Comparison of ENCODE assay signal across 15 cellular contexts in genomic region chr17:82013341-82013740, GRCh38. TPM values are rescaled to one million over a fixed set of nuclear protein-coding genes. Genes with fewer than 3 reads are reported as not detected.
DNase-seq lines count a peak whose midpoint lies in the region; ATAC-seq, FAIRE-seq and TF ChIP-seq lines count a peak whose summit lies in the region.
"Had no signal": no experiment of that assay in that cellular context is flagged by ENCODE, and none has a peak within 500 bp of the region (broad histone marks: within the 10 kb centered on the region; RNA-seq: fewer than 3 reads in every experiment).

No MANE protein-coding gene starts in this region.

- TF ChIP-seq POLR2A in upper lobe of left lung (IDR thresholded peaks at IDR 0.05): no peak

- no peaks in the 10 kb centered on the region for H3K27me3 Mint-ChIP-seq in endodermal cell (ENCODE audit: insufficient read depth)
- H3K27me3 Mint-ChIP-seq: IgD-negative memory B cell; stimulated activated naive CD8-positive, alpha-beta T cell treated with anti-CD3 and anti-CD28 coated beads, Interleukin-15, amount 100 ng/mL, for 72 hours had no signal

- no peak overlapping the region for H3K27ac Mint-ChIP-seq in endodermal cell
- H3K27ac Mint-ChIP-seq: CD8-positive, alpha-beta T cell; IgD-negative memory B cell had no signal

- H3K9ac ChIP-seq in endodermal cell (ENCODE audit: extremely low read depth, low read length, poor library complexity, severe bottlenecking) (no peak overlapping the region), keratinocyte (ENCODE audit: control insufficient read depth, extremely low read depth, insufficient read depth, low read length) (peak overlapping the region; percentile 22)

- no peak for TF ChIP-seq EP300 in upper lobe of left lung (IDR thresholded peaks at IDR 0.05)

- H3K9me3 ChIP-seq in endodermal cell (ENCODE audit: control insufficient read depth, low read length) (no peaks in the 10 kb centered on the region), keratinocyte (ENCODE audit: control insufficient read depth, low read depth, low read length) (no peaks in the 10 kb centered on the region), upper lobe of left lung (no peaks in the 10 kb centered on the region)

- ATAC-seq in upper lobe of left lung (ENCODE audit: low FRiP score in 2 of 2): no peak
- ATAC-seq: CD8-positive, alpha-beta T cell had no signal

- H3K9me3 Mint-ChIP-seq in endodermal cell: no peaks in the 10 kb centered on the region
- H3K9me3 Mint-ChIP-seq: CD8-positive, alpha-beta T cell; IgD-negative memory B cell; stimulated activated naive CD8-positive, alpha-beta T cell treated with anti-CD3 and anti-CD28 coated beads, Interleukin-15, amount 100 ng/mL, for 72 hours had no signal

- no peak overlapping the region for H2AFZ ChIP-seq in keratinocyte (ENCODE audit: control insufficient read depth, low read length)

- 82 to 94% methylated on average over 6 to 22 of the region's 22 CpGs for WGBS in endodermal cell (ENCODE audit: insufficient coverage in 1 of 2, insufficient read length in 1 of 2), 2 experiments
- 56% methylated on average over 9 to 19 of the region's 22 CpGs for WGBS in upper lobe of left lung, 2 donors

- dilution Hi-C loops in keratinocyte (cut with MboI; ENCODE audit: extremely low pct_ligation_motif_present, low sequenced_read_pairs): no loop called here

- H3K27me3 ChIP-seq in endodermal cell (ENCODE audit: control insufficient read depth, insufficient read depth, low read length, poor library complexity, severe bottlenecking) (no peaks in the 10 kb centered on the region), keratinocyte (ENCODE audit: control insufficient read depth, extremely low read depth, insufficient read depth, low read length) (no peaks in the 10 kb centered on the region), upper lobe of left lung (no peaks in the 10 kb centered on the region)

- DNase-seq in NCI-H2227 treated with DMSO at 0.1 percent for 48 hours (lab: John Stamatoyannopoulos, UW) (peak; percentile 27), endodermal cell (no peak), keratinocyte (ENCODE audit: low read depth, low spot score) (no peak), upper lobe of left lung (peak in 1 of 2 donors; percentile 86), GM19238 (ENCODE audit: insufficient read length, low spot score) (no peak), SIG-M5 treated with dmso at 0.1 percent for 504 hours (lab: John Stamatoyannopoulos, UW; ENCODE audit: unreplicated experiment) (no peak), SKM-1 (lab: John Stamatoyannopoulos, UW; ENCODE audit: unreplicated experiment) (no peak)
- DNase-seq: activated gamma-delta T cell treated with Interleukin-2 at 50 U/mL for 16 hours; CD8-positive, alpha-beta T cell; NCI-H1105; NCI-H774; stimulated activated naive CD8-positive, alpha-beta T cell treated with anti-CD3 and anti-CD28 coated beads, Interleukin-15, amount 100 ng/mL, for 72 hours had no signal

- TF ChIP-seq CTCF in endodermal cell (conservative IDR thresholded peaks at IDR 0.05) (no peak), keratinocyte (optimal IDR thresholded peaks at IDR 0.05 in 1 of 3, IDR thresholded peaks at IDR 0.05 in 1 of 3, conservative IDR thresholded peaks at IDR 0.05 in 1 of 3; ENCODE audit: extremely low read depth in 1 of 3, insufficient read depth in 2 of 3, low read length in 3 of 3) (no peak), upper lobe of left lung (IDR thresholded peaks at IDR 0.05) (no peak)

- H3K4me1 Mint-ChIP-seq in endodermal cell: no peaks in the 10 kb centered on the region
- H3K4me1 Mint-ChIP-seq: IgD-negative memory B cell had no signal

- H3K27ac ChIP-seq in endodermal cell (ENCODE audit: low read depth, low read length) (peak overlapping the region; percentile 81), keratinocyte (ENCODE audit: control insufficient read depth, insufficient read depth, low read length) (no peak overlapping the region), upper lobe of left lung (peak overlapping the region; percentile 75 to 91 (median 79))
- H3K27ac ChIP-seq: epithelial cell of prostate had no signal

- FAIRE-seq in keratinocyte (lab: Jason Lieb, UNC): no peak
- FAIRE-seq: bronchial epithelial cell had no signal

- no peaks in the 10 kb centered on the region for H4K20me1 ChIP-seq in keratinocyte (ENCODE audit: control insufficient read depth, extremely low read depth, insufficient read depth, low read length)

- H3K36me3 Mint-ChIP-seq in endodermal cell (ENCODE audit: low read depth): peaks cover 2% of the 10 kb centered on the region
- H3K36me3 Mint-ChIP-seq: IgD-negative memory B cell had no signal

- H3K36me3 ChIP-seq in endodermal cell (ENCODE audit: control insufficient read depth, insufficient read depth, low read length) (peaks cover 2% of the 10 kb centered on the region), keratinocyte (ENCODE audit: control insufficient read depth in 2 of 2, extremely low read depth in 1 of 2, insufficient read depth in 2 of 2, low read length in 2 of 2) (peaks cover 0 to 4% of the 10 kb centered on the region in 2 experiments), upper lobe of left lung (peaks cover 0 to 28% (median 7%) of the 10 kb centered on the region in 4 donors)

- H3K4me3 ChIP-seq in endodermal cell (ENCODE audit: low read length) (no peak overlapping the region), keratinocyte (ENCODE audit: control insufficient read depth in 2 of 3, extremely low read depth in 1 of 3, insufficient read depth in 2 of 3, low read depth in 1 of 3, low read length in 3 of 3) (no peak overlapping the region), upper lobe of left lung (peak overlapping the region in 2 of 4 donors; percentile 12 to 18)

- H3K79me2 ChIP-seq in keratinocyte (ENCODE audit: control insufficient read depth, insufficient read depth, low read length): no peaks in the 10 kb centered on the region

- H3K9me1 ChIP-seq in keratinocyte (ENCODE audit: control insufficient read depth, extremely low read depth, insufficient read depth, low read length): no peaks in the 10 kb centered on the region

- H3K4me2 ChIP-seq in keratinocyte (ENCODE audit: control insufficient read depth, extremely low read depth, insufficient read depth, low read depth, low read length): no peak overlapping the region

- H3K4me1 ChIP-seq in endodermal cell (ENCODE audit: control insufficient read depth, insufficient read depth, low read length): no peaks in the 10 kb centered on the region
- H3K4me1 ChIP-seq in keratinocyte (ENCODE audit: control insufficient read depth, extremely low read depth, insufficient read depth, low read length): peaks cover 18% of the 10 kb centered on the region
- peaks cover 0 to 45% (median 20%) of the 10 kb centered on the region in 4 donors for H3K4me1 ChIP-seq in upper lobe of left lung

- no peak overlapping the region for H3K4me3 Mint-ChIP-seq in endodermal cell
- H3K4me3 Mint-ChIP-seq: CD8-positive, alpha-beta T cell; IgD-negative memory B cell; stimulated activated naive CD8-positive, alpha-beta T cell treated with anti-CD3 and anti-CD28 coated beads, Interleukin-15, amount 100 ng/mL, for 72 hours had no signal

RNA-seq across cellular contexts. Expression of gene CENPX, which starts 9.3 kb away (rescaled TPM):
- total RNA-seq in endodermal cell (10 to 100 TPM; 80.0 to 85.0 TPM), upper lobe of left lung (10 to 100 TPM; 24.1 to 60.5 (median 47.8) TPM)
- polyA plus RNA-seq in endodermal cell (2013, experiment 1 of 2): 62.5 TPM
- 61.5 TPM for polyA plus RNA-seq in endodermal cell (2013, experiment 2 of 2)
- 38.3 to 52.0 TPM (median 48.2 TPM) in 3 replicates for polyA plus RNA-seq in keratinocyte
- polyA plus RNA-seq in keratinocyte (2011; ENCODE audit: low read depth): 4.8 TPM
- 19.8 and 41.7 TPM in 2 replicates for polyA plus RNA-seq in keratinocyte (2011; cell fraction: cytosol; rRNA removed)
- polyA plus RNA-seq in keratinocyte (2011; cell fraction: nucleus; rRNA removed): 19.4 and 20.6 TPM in 2 replicates
- polyA plus RNA-seq in keratinocyte (2012; ENCODE audit: low replicate concordance): 24.4 and 64.8 TPM in 2 replicates
- 7.8 to 10.6 TPM (median 9.1 TPM) in 3 replicates for polyA minus RNA-seq in keratinocyte
- polyA minus RNA-seq in keratinocyte (2011; cell fraction: cytosol; rRNA and poly(A)+ RNA removed): 30.5 TPM
- 5.0 and 6.1 TPM in 2 replicates for polyA minus RNA-seq in keratinocyte (2011; cell fraction: nucleus; rRNA and poly(A)+ RNA removed)

RNA-seq across cellular contexts. Expression of gene LRRC45, which starts 9.8 kb away (rescaled TPM):
- total RNA-seq in endodermal cell (10 to 100 TPM; 35.1 to 38.9 TPM), upper lobe of left lung (10 to 100 TPM; 14.0 to 57.6 (median 20.4) TPM)
- polyA plus RNA-seq in endodermal cell (2013, experiment 1 of 2): 22.3 TPM
- 20.1 TPM for polyA plus RNA-seq in endodermal cell (2013, experiment 2 of 2)
- 2.5 to 3.6 TPM (median 2.9 TPM) in 3 replicates for polyA plus RNA-seq in keratinocyte
- polyA plus RNA-seq in keratinocyte (2011; ENCODE audit: low read depth): 1.1 TPM
- polyA plus RNA-seq in keratinocyte (2011; cell fraction: cytosol; rRNA removed): 0.61 and 1.4 TPM in 2 replicates
- polyA plus RNA-seq in keratinocyte (2011; cell fraction: nucleus; rRNA removed): 5.7 and 7.1 TPM in 2 replicates
- 1.2 and 3.5 TPM in 2 replicates for polyA plus RNA-seq in keratinocyte (2012; ENCODE audit: low replicate concordance)
- 1.5 to 2.5 TPM (median 2.3 TPM) in 3 replicates for polyA minus RNA-seq in keratinocyte
- 3.1 TPM for polyA minus RNA-seq in keratinocyte (2011; cell fraction: cytosol; rRNA and poly(A)+ RNA removed)
- 1.5 and 3.7 TPM in 2 replicates for polyA minus RNA-seq in keratinocyte (2011; cell fraction: nucleus; rRNA and poly(A)+ RNA removed)

RNA-seq across cellular contexts. Expression of gene RAC3, which starts 18.1 kb away (rescaled TPM):
- total RNA-seq in endodermal cell (10 to 100 TPM; 45.7 to 53.9 TPM), upper lobe of left lung (10 to 100 TPM in 2 of 6 donors, 1 to 10 TPM in 4; 3.0 to 12.6 (median 7.1) TPM)
- polyA plus RNA-seq in endodermal cell (2013, experiment 1 of 2): 58.8 TPM
- 53.5 TPM for polyA plus RNA-seq in endodermal cell (2013, experiment 2 of 2)
- polyA plus RNA-seq in keratinocyte: 10.2 to 23.0 TPM (median 12.3 TPM) in 3 replicates
- 1.6 TPM for polyA plus RNA-seq in keratinocyte (2011; ENCODE audit: low read depth)
- polyA plus RNA-seq in keratinocyte (2011; cell fraction: cytosol; rRNA removed): 8.5 and 23.2 TPM in 2 replicates
- 8.9 and 15.0 TPM in 2 replicates for polyA plus RNA-seq in keratinocyte (2011; cell fraction: nucleus; rRNA removed)
- 4.1 and 10.1 TPM in 2 replicates for polyA plus RNA-seq in keratinocyte (2012; ENCODE audit: low replicate concordance)
- 3.7 to 34.6 TPM (median 7.4 TPM) in 3 replicates for polyA minus RNA-seq in keratinocyte
- 31.1 TPM for polyA minus RNA-seq in keratinocyte (2011; cell fraction: cytosol; rRNA and poly(A)+ RNA removed)
- polyA minus RNA-seq in keratinocyte (2011; cell fraction: nucleus; rRNA and poly(A)+ RNA removed): 3.2 and 5.4 TPM in 2 replicates
- polyA plus RNA-seq: IgD-negative memory B cell had no signal

RNA-seq across cellular contexts. Expression of gene DCXR, which starts 24.2 kb away (rescaled TPM):
- total RNA-seq in endodermal cell (10 to 100 TPM; 73.8 to 83.6 TPM), upper lobe of left lung (100 to 1,000 TPM; 122 to 358 (median 211) TPM)
- polyA plus RNA-seq in endodermal cell (2013, experiment 1 of 2): 84.8 TPM
- polyA plus RNA-seq in endodermal cell (2013, experiment 2 of 2): 72.9 TPM
- 45.4 to 73.6 TPM (median 64.0 TPM) in 3 replicates for polyA plus RNA-seq in keratinocyte
- 10.2 TPM for polyA plus RNA-seq in keratinocyte (2011; ENCODE audit: low read depth)
- 59.0 and 103 TPM in 2 replicates for polyA plus RNA-seq in keratinocyte (2011; cell fraction: cytosol; rRNA removed)
- polyA plus RNA-seq in keratinocyte (2011; cell fraction: nucleus; rRNA removed): 51.5 and 77.5 TPM in 2 replicates
- 62.1 and 118 TPM in 2 replicates for polyA plus RNA-seq in keratinocyte (2012; ENCODE audit: low replicate concordance)
- polyA minus RNA-seq in keratinocyte: 39.1 to 83.3 TPM (median 62.9 TPM) in 3 replicates
- polyA minus RNA-seq in keratinocyte (2011; cell fraction: cytosol; rRNA and poly(A)+ RNA removed): 41.8 TPM
- polyA minus RNA-seq in keratinocyte (2011; cell fraction: nucleus; rRNA and poly(A)+ RNA removed): 12.2 and 13.9 TPM in 2 replicates

RNA-seq across cellular contexts. Expression of gene ASPSCR1, which starts 35.9 kb away (rescaled TPM):
- total RNA-seq in endodermal cell (10 to 100 TPM; 50.8 to 65.4 TPM), upper lobe of left lung (10 to 100 TPM; 26.0 to 96.4 (median 56.1) TPM)
- polyA plus RNA-seq in endodermal cell (2013, experiment 1 of 2): 41.5 TPM
- polyA plus RNA-seq in endodermal cell (2013, experiment 2 of 2): 30.3 TPM
- polyA plus RNA-seq in keratinocyte: 5.2 to 8.3 TPM (median 6.7 TPM) in 3 replicates
- polyA plus RNA-seq in keratinocyte (2011; ENCODE audit: low read depth): 5.0 TPM
- polyA plus RNA-seq in keratinocyte (2011; cell fraction: cytosol; rRNA removed): 3.0 and 9.1 TPM in 2 replicates
- 8.5 and 12.9 TPM in 2 replicates for polyA plus RNA-seq in keratinocyte (2011; cell fraction: nucleus; rRNA removed)
- polyA plus RNA-seq in keratinocyte (2012; ENCODE audit: low replicate concordance): 11.5 TPM in 2 replicates
- 4.7 to 10.0 TPM (median 6.3 TPM) in 3 replicates for polyA minus RNA-seq in keratinocyte
- 24.2 TPM for polyA minus RNA-seq in keratinocyte (2011; cell fraction: cytosol; rRNA and poly(A)+ RNA removed)
- 6.4 and 8.9 TPM in 2 replicates for polyA minus RNA-seq in keratinocyte (2011; cell fraction: nucleus; rRNA and poly(A)+ RNA removed)
